Comparison of ENCODE assay signal across 8 cellular contexts in genomic region chr4:113684534-113685091, GRCh38.
DNase-seq lines count a peak whose midpoint lies in the region; ATAC-seq, FAIRE-seq and TF ChIP-seq lines count a peak whose summit lies in the region.

No MANE protein-coding gene starts in this region.

- 86% methylated on average over 2 of the region's 2 CpGs for WGBS in thymus

- ATAC-seq in left colon (peak; percentile 98), HG02852 (IDR thresholded peaks at IDR 0.05; ENCODE audit: unreplicated experiment) (no peak), HG02623 (IDR thresholded peaks at IDR 0.05; ENCODE audit: unreplicated experiment) (no peak)

- in situ Hi-C loops in brain microvascular endothelial cell (cut with HindIII; ENCODE audit: low pct_ligation_motif_present, low sequenced_read_pairs): no loop called here

- TF ChIP-seq CTCF in GM10266 (IDR thresholded peaks at IDR 0.05; ENCODE audit: control insufficient read depth, insufficient read depth, low read depth, missing control alignments): no peak
- peak; percentile 75 for TF ChIP-seq CTCF in brain microvascular endothelial cell (IDR thresholded peaks at IDR 0.05; ENCODE audit: low read depth, low read length, missing control alignments)
- TF ChIP-seq CTCF in D721Med (IDR thresholded peaks at IDR 0.05; ENCODE audit: insufficient read depth, missing control alignments): no peak

- H3K4me1 ChIP-seq in thymus (ENCODE audit: control insufficient read depth, insufficient read depth, low read length): peaks cover 9% of the 10 kb centered on the region

- DNase-seq in GM10266 (ENCODE audit: extremely low spot score): peak; percentile 6
- peak; percentile 5 for DNase-seq in NCI-H510A (lab: John Stamatoyannopoulos, UW)
- DNase-seq in brain microvascular endothelial cell: peak; percentile 57
- peak; percentile 46 to 73 for DNase-seq in left colon
- DNase-seq in D721Med (ENCODE audit: insufficient read length, low spot score): no peak

- no peak for FAIRE-seq in D721Med (lab: Jason Lieb, UNC)

- H3K4me3 ChIP-seq in brain microvascular endothelial cell (ENCODE audit: low read depth, low read length) (no peak overlapping the region), thymus (ENCODE audit: low read length) (no peak overlapping the region)

- intact Hi-C loops in left colon (cut with DNase I, micrococcal nuclease): no loop called here

- H3K9me3 ChIP-seq in thymus (ENCODE audit: control insufficient read depth): no peaks in the 10 kb centered on the region

- H3K27me3 ChIP-seq in brain microvascular endothelial cell (replicated peaks): no peaks in the 10 kb centered on the region
- H3K27me3 ChIP-seq in thymus (ENCODE audit: control insufficient read depth, insufficient read depth): no peaks in the 10 kb centered on the region

- H3K27ac ChIP-seq in brain microvascular endothelial cell (peak overlapping the region; percentile 5), thymus (ENCODE audit: low read depth) (peak overlapping the region; percentile 32)

- H3K36me3 ChIP-seq in brain microvascular endothelial cell (replicated peaks) (no peaks in the 10 kb centered on the region), thymus (ENCODE audit: control insufficient read depth, insufficient read depth) (no peaks in the 10 kb centered on the region)
